Comparison of ENCODE assay signal across 22 cellular contexts in the genomic region with DNA sequence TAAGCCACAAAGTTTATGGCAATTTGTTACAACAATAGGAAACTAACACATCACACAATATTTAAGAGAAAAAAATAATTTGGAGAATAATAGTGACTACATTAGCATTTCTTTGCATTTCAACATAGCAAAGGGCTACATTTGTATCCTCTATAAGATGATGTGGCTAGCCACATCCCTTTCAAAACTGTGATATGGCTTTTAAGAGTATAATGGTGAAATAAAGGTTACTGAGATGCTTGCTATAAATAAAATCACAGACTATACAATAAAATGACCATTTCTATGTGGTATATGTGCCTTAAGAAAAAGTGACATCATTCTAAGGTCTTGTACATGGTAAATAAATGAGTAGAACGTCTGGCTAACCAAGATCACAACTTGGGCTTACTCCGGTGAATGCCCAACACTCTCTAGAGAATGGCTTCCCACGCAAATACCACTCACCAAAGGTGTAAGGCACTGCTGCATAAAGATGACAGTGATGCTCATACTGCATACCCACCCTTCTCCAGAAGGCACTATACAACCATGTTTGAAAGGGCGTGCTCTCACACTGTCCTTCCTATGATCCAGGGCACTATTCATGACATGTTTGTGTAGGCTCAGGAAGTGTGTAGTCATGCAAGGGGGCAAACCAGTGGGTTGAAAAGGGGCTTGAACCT.
"Had no signal": no experiment of that assay in that cellular context is flagged by ENCODE, and none has a peak within 500 bp of the region (broad histone marks: within the 10 kb centered on the region; RNA-seq: fewer than 3 reads in every experiment).

No MANE protein-coding gene starts in this region.

- H3K4me3 ChIP-seq: left ventricle myocardium inferior, ovary, psoas muscle, right atrium auricular region, spleen, stomach, suprapubic skin, tibial nerve had no signal

- ATAC-seq: foreskin keratinocyte, psoas muscle, WTC11 had no signal

- H3K27me3 Mint-ChIP-seq: brain had no signal

- H3K36me3 ChIP-seq: left ventricle myocardium inferior, neutrophil, ovary, right atrium auricular region, spleen, stomach, suprapubic skin, tibial nerve had no signal

- H3K4me3 Mint-ChIP-seq: brain, mesothelial cell of epicardium, nephron, WTC11 had no signal

- H3K9me3 ChIP-seq: left ventricle myocardium inferior, neutrophil, ovary, psoas muscle, right atrium auricular region, spleen, stomach, suprapubic skin, tibial nerve had no signal

- DNase-seq: activated CD4-positive, alpha-beta T cell treated with anti-CD3 and anti-CD28 coated beads, Interleukin-2, amount 50 U/mL, for 4 hours; activated naive CD4-positive, alpha-beta T cell treated with Interleukin-2 at 50 U/mL for 16 hours; aorta; dermis blood vessel endothelial cell; effector CD8-positive, alpha-beta T cell; foreskin keratinocyte; kidney glomerular epithelial cell; left ventricle myocardium inferior; ovary; psoas muscle; spleen; stimulated activated CD4-positive, alpha-beta T cell treated with anti-CD3 and anti-CD28 coated beads, Interleukin-4, amount 100 ng/mL, for 1 hour; stomach; T-helper 9 cell had no signal

- H3K36me3 Mint-ChIP-seq: brain had no signal

- H3K4me1 ChIP-seq: foreskin keratinocyte, left ventricle myocardium inferior, psoas muscle, right atrium auricular region, spleen had no signal

- H3K27ac ChIP-seq: foreskin keratinocyte, left ventricle myocardium inferior, neutrophil, ovary, psoas muscle, right atrium auricular region, spleen, stomach, suprapubic skin, tibial nerve had no signal

- H3K27me3 ChIP-seq: foreskin keratinocyte, ovary, right atrium auricular region, stomach, suprapubic skin, tibial nerve had no signal

- H3K27ac Mint-ChIP-seq: brain, mesothelial cell of epicardium, nephron, WTC11 had no signal
